ENCODE assay signal across 1 cellular context in genomic region chr7:12623223-12623622, GRCh38.
A peak's percentile ranks its signal among the peaks of the same experiment; 100 is the strongest.
TF ChIP-seq lines count a peak whose summit lies in the region.

No MANE protein-coding gene starts in this region.

TF ChIP-seq in K562, 482 proteins besides CTCF, POLR2A, EP300 and RAD21 (continued from another document):
- TF ChIP-seq ZNF407 (IDR thresholded peaks at IDR 0.05; ENCODE audit: low read depth), result no peak
- TF ChIP-seq ARID2 (IDR thresholded peaks at IDR 0.05), result no peak
- no peak for TF ChIP-seq ZKSCAN1 (IDR thresholded peaks at IDR 0.05; ENCODE audit: low read depth, low read length)
- TF ChIP-seq SMARCA4 (IDR thresholded peaks at IDR 0.05), result peak; percentile 32
- no peak for TF ChIP-seq TCF7L2 (IDR thresholded peaks at IDR 0.05; ENCODE audit: low read depth, low read length)
- no peak for TF ChIP-seq MTA1 (IDR thresholded peaks at IDR 0.05; ENCODE audit: borderline replicate concordance)
- no peak for TF ChIP-seq ZNF263 (CRISPR knock-in tag; IDR thresholded peaks at IDR 0.05; ENCODE audit: borderline replicate concordance)
- TF ChIP-seq SMARCE1 (IDR thresholded peaks at IDR 0.05), result no peak
- no peak for TF ChIP-seq ZZZ3 (IDR thresholded peaks at IDR 0.05)
- TF ChIP-seq MLX (CRISPR knock-in tag; conservative IDR thresholded peaks at IDR 0.05), result no peak
- TF ChIP-seq SMAD4 (CRISPR knock-in tag; conservative IDR thresholded peaks at IDR 0.05), result no peak
- TF ChIP-seq MGA (IDR thresholded peaks at IDR 0.05), result peak; percentile 19; the same call in 1 of the 2 replicates
- 0 out of 2 replicates have a peak, but pooled peaks have one; percentile 22 for TF ChIP-seq DMBX1 (CRISPR knock-in tag; IDR thresholded peaks at IDR 0.05; ENCODE audit: borderline replicate concordance)
- TF ChIP-seq KDM4B (IDR thresholded peaks at IDR 0.05; ENCODE audit: borderline replicate concordance in 2 of 2, low read depth in 1 of 2), result no peak
- no peak for TF ChIP-seq ZBTB7A (IDR thresholded peaks at IDR 0.05; ENCODE audit: borderline replicate concordance, control insufficient read depth, low read depth, low read length)
- TF ChIP-seq TRIM25 (IDR thresholded peaks at IDR 0.05; ENCODE audit: borderline replicate concordance), result no peak
- TF ChIP-seq FOXJ2 (tag; IDR thresholded peaks at IDR 0.05), result no peak
